In genomic region chr6:39882567-39882953, GRCh38 we compare ENCODE assay signal across 11 cellular contexts. TPM values are rescaled to one million over a fixed set of nuclear protein-coding genes. Genes with fewer than 3 reads are reported as not detected.
DNase-seq lines count a peak whose midpoint lies in the region; ATAC-seq, FAIRE-seq and TF ChIP-seq lines count a peak whose summit lies in the region.
"Had no signal": no experiment of that assay in that cellular context is flagged by ENCODE, and none has a peak within 500 bp of the region (broad histone marks: within the 10 kb centered on the region; RNA-seq: fewer than 3 reads in every experiment).

No MANE protein-coding gene starts in this region.

- DNase-seq in Ammon's horn (ENCODE audit: low spot score): peak; percentile 62
- peak; percentile 62 for DNase-seq in left ventricle myocardium superior
- DNase-seq in GM19239 (ENCODE audit: insufficient read length, low spot score): no peak
- DNase-seq in NCI-H82 treated with DMSO at 0.1 percent for 48 hours (lab: John Stamatoyannopoulos, UW; ENCODE audit: unreplicated experiment): no peak
- DNase-seq in colonic mucosa: no peak
- DNase-seq in activated CD8-positive, alpha-beta memory T cell treated with anti-CD3 and anti-CD28 coated beads, Interleukin-2, amount 50 U/mL, for 48 hours: no peak
- DNase-seq: stimulated activated CD4-positive, alpha-beta T cell treated with anti-CD3 and anti-CD28 coated beads, Interleukin-15, amount 100 ng/mL, for 24 hours had no signal

- H3K4me3 ChIP-seq in rectal smooth muscle tissue (ENCODE audit: low read length) (no peak overlapping the region), colonic mucosa (no peak overlapping the region)

- intact Hi-C loops in left ventricle myocardium superior (cut with micrococcal nuclease): no loop called here
- intact Hi-C loops in colonic mucosa (cut with DNase I): no loop called here

- H3K9ac ChIP-seq in rectal smooth muscle tissue (ENCODE audit: low read length) (no peak overlapping the region), colonic mucosa (ENCODE audit: low read depth in 2 of 2, low read length in 2 of 2) (no peak overlapping the region)

- H3K36me3 ChIP-seq in rectal smooth muscle tissue (ENCODE audit: control insufficient read depth, insufficient read depth, low read length) (peaks cover 7% of the 10 kb centered on the region), colonic mucosa (no peaks in the 10 kb centered on the region)

- H3K4me1 ChIP-seq in rectal smooth muscle tissue (ENCODE audit: control insufficient read depth, insufficient read depth, low read length) (peaks cover 16% of the 10 kb centered on the region), colonic mucosa (no peaks in the 10 kb centered on the region)

- no peak for TF ChIP-seq CTCF in colonic mucosa (IDR thresholded peaks at IDR 0.05)

- no peak for FAIRE-seq in GM19239 (lab: Jason Lieb, UNC)

- H3K27me3 ChIP-seq in rectal smooth muscle tissue (ENCODE audit: control insufficient read depth, insufficient read depth, low read length): no peaks in the 10 kb centered on the region
- H3K27me3 ChIP-seq in colonic mucosa: no peaks in the 10 kb centered on the region

- H3K27ac ChIP-seq in angular gyrus (ENCODE audit: low read depth, low read length) (peak overlapping the region; percentile 86), rectal smooth muscle tissue (ENCODE audit: low read depth, low read length) (peak overlapping the region; percentile 43), colonic mucosa (no peak overlapping the region)
- H3K27ac ChIP-seq: epithelial cell of prostate had no signal

- H3K9me3 ChIP-seq in colonic mucosa: no peaks in the 10 kb centered on the region

- peak; percentile 68 for ATAC-seq in left ventricle myocardium superior

RNA-seq across cellular contexts. Expression of gene MOCS1, which starts 51.7 kb away (rescaled TPM):
- 24.7 TPM for total RNA-seq in left ventricle myocardium superior
- 10 to 100 TPM in 1 of 2 donors, 1 to 10 TPM in 1; 9.6 to 15.7 TPM for total RNA-seq in colonic mucosa
- total RNA-seq: OCI-LY7 had no signal

Comparison
In these comparisons a context has a peak if more than half of its experiments do, and no peak if none do; other contexts are left out.
1. DNase-seq: peak in Ammon's horn (single experiment) and left ventricle myocardium superior (single experiment); none in GM19239 (single experiment), NCI-H82 treated with DMSO at 0.1 percent for 48 hours (single experiment), colonic mucosa (single experiment) and activated CD8-positive, alpha-beta memory T cell treated with anti-CD3 and anti-CD28 coated beads, Interleukin-2, amount 50 U/mL, for 48 hours (single experiment).